Comparison of ENCODE assay signal across 26 cellular contexts in the genomic region with DNA sequence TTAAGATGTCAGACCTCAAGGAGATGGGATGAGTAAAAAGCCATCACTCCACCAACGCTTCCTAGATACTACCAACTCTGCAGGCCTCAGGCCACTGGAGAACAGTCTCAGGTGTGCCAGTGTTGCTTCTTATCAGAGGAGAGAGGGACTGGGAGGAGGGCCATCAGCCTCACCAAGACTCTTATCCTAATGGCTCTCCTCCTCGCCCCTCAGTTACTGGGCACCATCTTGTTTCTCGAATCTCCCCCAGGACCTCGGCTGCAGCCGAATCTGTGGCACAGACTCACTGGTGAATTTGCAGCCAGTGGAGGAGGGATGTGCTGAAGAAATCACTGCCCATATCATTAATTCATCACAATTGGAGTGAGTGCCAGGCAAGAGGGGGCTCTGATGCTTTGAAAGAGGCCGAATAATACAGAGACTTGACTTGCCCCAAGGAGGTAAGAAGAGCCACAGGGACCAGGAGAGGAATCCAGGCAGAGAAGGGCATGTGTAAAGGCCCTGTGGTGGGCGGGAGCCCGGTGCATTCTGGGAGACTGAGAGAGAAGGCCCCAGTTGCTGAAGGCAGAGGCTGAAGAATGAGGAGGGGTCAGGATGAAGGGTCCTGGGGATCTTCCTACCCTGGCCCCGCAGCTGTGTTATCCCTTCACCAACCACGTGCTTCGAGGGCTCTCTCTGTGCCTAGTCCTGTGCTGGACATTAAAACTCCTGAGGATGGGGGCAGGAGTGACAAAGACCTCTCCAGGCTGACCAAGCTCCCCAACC.
"Had no signal": no experiment of that assay in that cellular context is flagged by ENCODE, and none has a peak within 500 bp of the region (broad histone marks: within the 10 kb centered on the region; RNA-seq: fewer than 3 reads in every experiment).

No MANE protein-coding gene starts in this region.

- H3K4me2 ChIP-seq: hepatocyte, neural progenitor cell had no signal

- DNase-seq: cortex of kidney; effector CD4-positive, alpha-beta T cell; foreskin keratinocyte; heart left ventricle; left cardiac atrium; left lung; mesenchymal stem cell; midbrain; naive thymus-derived CD4-positive, alpha-beta T cell; nucleus accumbens; psoas muscle; right cardiac atrium; spleen; stimulated activated CD4-positive, alpha-beta T cell treated with anti-CD3 and anti-CD28 coated beads, Interleukin-4, amount 100 ng/mL, for 4 hours; stimulated activated naive CD8-positive, alpha-beta T cell treated with anti-CD3 and anti-CD28 coated beads, Interleukin-15, Interleukin-2, amounts not matched to agents 100 U/mL and 50 U/mL, for 24 hours; substantia nigra; testis; tibial artery had no signal

- H3K36me3 ChIP-seq: esophagus muscularis mucosa, gastroesophageal sphincter, heart left ventricle, left lung, neural progenitor cell, spleen, tibial artery had no signal

- H3K36me3 Mint-ChIP-seq: neural progenitor cell; stimulated activated memory B cell treated with anti-CD40 and anti-IgM and Interleukin-4, amounts not matched to agents 10 μg/mL and 1 μg/mL and 100 μg/mL, for 72 hours; type B pancreatic cell had no signal

- ATAC-seq: foreskin keratinocyte; gastroesophageal sphincter; heart left ventricle; left cardiac atrium; left lung; naive thymus-derived CD4-positive, alpha-beta T cell; psoas muscle; right cardiac atrium; stimulated activated memory B cell treated with anti-CD40 and anti-IgM and Interleukin-4, amounts not matched to agents 10 μg/mL and 1 μg/mL and 100 μg/mL, for 72 hours; stimulated activated naive CD8-positive, alpha-beta T cell treated with anti-CD3 and anti-CD28 coated beads, Interleukin-15, Interleukin-2, amounts not matched to agents 100 U/mL and 50 U/mL, for 24 hours had no signal

- H3K9me3 Mint-ChIP-seq: nephron, neural progenitor cell, type B pancreatic cell had no signal

- H3K4me1 ChIP-seq: esophagus muscularis mucosa, foreskin keratinocyte, gastroesophageal sphincter, heart left ventricle, left lung, neural progenitor cell, psoas muscle, spleen, testis, tibial artery had no signal

- H3K27ac Mint-ChIP-seq: naive thymus-derived CD4-positive, alpha-beta T cell; neural progenitor cell; stimulated activated memory B cell treated with anti-CD40 and anti-IgM and Interleukin-4, amounts not matched to agents 10 μg/mL and 1 μg/mL and 100 μg/mL, for 72 hours; type B pancreatic cell had no signal

- H3K9me3 ChIP-seq: heart left ventricle, left lung, psoas muscle, testis, tibial artery had no signal

- H3K9ac ChIP-seq: neural progenitor cell had no signal

- H2AFZ ChIP-seq: hepatocyte, neural progenitor cell had no signal

- H3K4me3 Mint-ChIP-seq: naive thymus-derived CD4-positive, alpha-beta T cell; neural progenitor cell; stimulated activated memory B cell treated with anti-CD40 and anti-IgM and Interleukin-4, amounts not matched to agents 10 μg/mL and 1 μg/mL and 100 μg/mL, for 72 hours; type B pancreatic cell had no signal

- H3K4me1 Mint-ChIP-seq: naive thymus-derived CD4-positive, alpha-beta T cell had no signal

- H3K4me3 ChIP-seq: esophagus muscularis mucosa, gastroesophageal sphincter, heart left ventricle, hepatocyte, left lung, neural progenitor cell, psoas muscle, skin epidermis, spleen, testis, tibial artery had no signal

- H3K79me2 ChIP-seq: hepatocyte had no signal

- H3K27ac ChIP-seq: esophagus muscularis mucosa, foreskin keratinocyte, gastroesophageal sphincter, heart left ventricle, hepatocyte, left lung, neural progenitor cell, psoas muscle, skin epidermis, spleen, testis, tibial artery had no signal

- H3K27me3 ChIP-seq: hepatocyte, neural progenitor cell, testis had no signal
